37 cellular contexts compared by ENCODE assay signal in genomic region chr1:221944247-221944870, GRCh38.
"Had no signal": no experiment of that assay in that cellular context is flagged by ENCODE, and none has a peak within 500 bp of the region (broad histone marks: within the 10 kb centered on the region; RNA-seq: fewer than 3 reads in every experiment).

No MANE protein-coding gene starts in this region.

- H3K4me3 Mint-ChIP-seq: activated CD4-positive, alpha-beta memory T cell treated with anti-CD3 and anti-CD28 coated beads, Interleukin-2, amount 10 ng/mL, durations not matched to agents 7 days and 5 days; activated CD4-positive, alpha-beta T cell treated with anti-CD3 and anti-CD28 coated beads for 36 hours; activated CD4-positive, alpha-beta T cell treated with anti-CD3 and anti-CD28 coated beads, Interleukin-2, amount 10 ng/mL, durations not matched to agents 7 days and 5 days; activated CD8-positive, alpha-beta memory T cell treated with anti-CD3 and anti-CD28 coated beads, Interleukin-2, amount 10 ng/mL, durations not matched to agents 7 days and 5 days; activated CD8-positive, alpha-beta T cell treated with anti-CD3 and anti-CD28 coated beads, Interleukin-2, amount 10 ng/mL, durations not matched to agents 7 days and 5 days; activated naive CD4-positive, alpha-beta T cell treated with anti-CD3 and anti-CD28 coated beads, Interleukin-2, amount 50 U/mL, for 24 hours; activated naive CD8-positive, alpha-beta T cell; activated naive CD8-positive, alpha-beta T cell treated with anti-CD3 and anti-CD28 coated beads, Interleukin-2, amount 10 ng/mL, durations not matched to agents 7 days and 5 days; activated naive CD8-positive, alpha-beta T cell treated with anti-CD3 and anti-CD28 coated beads, Interleukin-2, amount 50 U/mL, for 24 hours; activated T-cell treated with anti-CD3 and anti-CD28 coated beads, Interleukin-2, amount 50 U/mL, for 24 hours; brain; central memory CD8-positive, alpha-beta T cell; T-helper 1 cell treated with Interleukin-12 subunit alpha and Interleukin-12 subunit beta and Interleukin-4 antibody, amounts not matched to agents 30 μg/mL and 1 μg/mL, for 36 hours; T-helper 2 cell treated with Interferon-gamma antibody and Interleukin-4, amounts not matched to agents 5 μg/mL and 100 μg/mL, for 36 hours; WTC11 had no signal

- H3K36me3 Mint-ChIP-seq: activated naive CD4-positive, alpha-beta T cell treated with anti-CD3 and anti-CD28 coated beads, Interleukin-2, amount 50 U/mL, for 24 hours; brain had no signal

- ATAC-seq: activated CD4-positive, alpha-beta T cell treated with anti-CD3 and anti-CD28 coated beads for 36 hours; activated CD4-positive, CD25-positive, alpha-beta regulatory T cell treated with anti-CD3 and anti-CD28 coated beads, Interleukin-2, amount 50 U/mL, for 24 hours; activated CD8-positive, alpha-beta memory T cell treated with anti-CD3 and anti-CD28 coated beads, Interleukin-2, amount 10 ng/mL, durations not matched to agents 7 days and 5 days; activated CD8-positive, alpha-beta T cell treated with anti-CD3 and anti-CD28 coated beads, Interleukin-2, amount 10 ng/mL, durations not matched to agents 7 days and 5 days; activated naive CD8-positive, alpha-beta T cell treated with anti-CD3 and anti-CD28 coated beads, Interleukin-2, amount 50 U/mL, for 24 hours; WTC11 had no signal

- H3K4me3 ChIP-seq: ascending aorta, cardiac muscle cell had no signal

- H3K4me1 Mint-ChIP-seq: activated CD4-positive, alpha-beta memory T cell treated with anti-CD3 and anti-CD28 coated beads, Interleukin-2, amount 10 ng/mL, durations not matched to agents 7 days and 5 days; activated CD4-positive, alpha-beta T cell treated with anti-CD3 and anti-CD28 coated beads for 36 hours; activated CD4-positive, alpha-beta T cell treated with anti-CD3 and anti-CD28 coated beads, Interleukin-2, amount 10 ng/mL, durations not matched to agents 7 days and 5 days; activated CD8-positive, alpha-beta memory T cell treated with anti-CD3 and anti-CD28 coated beads, Interleukin-2, amount 10 ng/mL, durations not matched to agents 7 days and 5 days; activated naive CD4-positive, alpha-beta T cell treated with anti-CD3 and anti-CD28 coated beads, Interleukin-2, amount 50 U/mL, for 24 hours; activated naive CD8-positive, alpha-beta T cell treated with anti-CD3 and anti-CD28 coated beads, Interleukin-2, amount 10 ng/mL, durations not matched to agents 7 days and 5 days; activated naive CD8-positive, alpha-beta T cell treated with anti-CD3 and anti-CD28 coated beads, Interleukin-2, amount 50 U/mL, for 24 hours; central memory CD8-positive, alpha-beta T cell; WTC11 had no signal

- H3K27me3 Mint-ChIP-seq: activated CD4-positive, alpha-beta T cell treated with anti-CD3 and anti-CD28 coated beads for 36 hours; activated CD4-positive, alpha-beta T cell treated with anti-CD3 and anti-CD28 coated beads, Interleukin-2, amount 10 ng/mL, durations not matched to agents 7 days and 5 days; activated CD8-positive, alpha-beta memory T cell treated with anti-CD3 and anti-CD28 coated beads, Interleukin-2, amount 10 ng/mL, durations not matched to agents 7 days and 5 days; activated naive CD4-positive, alpha-beta T cell treated with anti-CD3 and anti-CD28 coated beads, Interleukin-2, amount 50 U/mL, for 24 hours; activated naive CD8-positive, alpha-beta T cell; activated naive CD8-positive, alpha-beta T cell treated with anti-CD3 and anti-CD28 coated beads, Interleukin-2, amount 10 ng/mL, durations not matched to agents 7 days and 5 days; activated naive CD8-positive, alpha-beta T cell treated with anti-CD3 and anti-CD28 coated beads, Interleukin-2, amount 50 U/mL, for 24 hours; activated T-cell treated with anti-CD3 and anti-CD28 coated beads, Interleukin-2, amount 50 U/mL, for 24 hours; central memory CD8-positive, alpha-beta T cell had no signal

- H3K4me1 ChIP-seq: ascending aorta had no signal

- DNase-seq: activated CD4-positive, alpha-beta memory T cell treated with anti-CD3 and anti-CD28 coated beads, Interleukin-2, amount 10 ng/mL, durations not matched to agents 7 days and 5 days; activated CD4-positive, alpha-beta T cell treated with anti-CD3 and anti-CD28 coated beads for 1 hour; activated CD4-positive, alpha-beta T cell treated with anti-CD3 and anti-CD28 coated beads for 36 hours; activated CD4-positive, alpha-beta T cell treated with anti-CD3 and anti-CD28 coated beads for 48 hours; activated CD4-positive, alpha-beta T cell treated with anti-CD3 and anti-CD28 coated beads, Interleukin-2, amount 10 ng/mL, durations not matched to agents 7 days and 5 days; activated CD4-positive, alpha-beta T cell treated with anti-CD3 and anti-CD28 coated beads, Interleukin-2, amount 50 U/mL, for 48 hours; activated CD4-positive, CD25-positive, alpha-beta regulatory T cell; activated CD8-positive, alpha-beta memory T cell treated with anti-CD3 and anti-CD28 coated beads for 24 hours; activated CD8-positive, alpha-beta memory T cell treated with anti-CD3 and anti-CD28 coated beads, Interleukin-2, amount 10 ng/mL, durations not matched to agents 7 days and 5 days; activated CD8-positive, alpha-beta memory T cell treated with anti-CD3 and anti-CD28 coated beads, Interleukin-2, amount 50 U/mL, for 48 hours; activated CD8-positive, alpha-beta T cell treated with anti-CD3 and anti-CD28 coated beads, Interleukin-2, amount 10 ng/mL, durations not matched to agents 7 days and 5 days; activated effector memory CD4-positive, alpha-beta T cell treated with Interleukin-2 at 50 U/mL for 16 hours; activated gamma-delta T cell; activated naive CD4-positive, alpha-beta T cell treated with Interleukin-2 at 50 U/mL for 16 hours; activated naive CD8-positive, alpha-beta T cell treated with anti-CD3 and anti-CD28 coated beads, Interleukin-2, amount 10 ng/mL, durations not matched to agents 7 days and 5 days; activated naive CD8-positive, alpha-beta T cell treated with anti-CD3 and anti-CD28 coated beads, Interleukin-2, amount 50 U/mL, for 24 hours; activated T-cell treated with anti-CD3 and anti-CD28 coated beads, Interleukin-2, amount 50 U/mL, for 24 hours; activated T-cell treated with anti-CD3 and anti-CD28 coated beads, Interleukin-2, amount 50 U/mL, for 48 hours; amygdala; anterior cingulate cortex; caudate nucleus; cerebellar nuclear complex; T-helper 1 cell; T-helper 2 cell; T-helper 9 cell; WERI-Rb-1 had no signal

- H3K27ac Mint-ChIP-seq: activated CD4-positive, alpha-beta memory T cell treated with anti-CD3 and anti-CD28 coated beads, Interleukin-2, amount 10 ng/mL, durations not matched to agents 7 days and 5 days; activated CD4-positive, alpha-beta T cell treated with anti-CD3 and anti-CD28 coated beads for 36 hours; activated CD4-positive, alpha-beta T cell treated with anti-CD3 and anti-CD28 coated beads, Interleukin-2, amount 10 ng/mL, durations not matched to agents 7 days and 5 days; activated CD8-positive, alpha-beta memory T cell treated with anti-CD3 and anti-CD28 coated beads, Interleukin-2, amount 10 ng/mL, durations not matched to agents 7 days and 5 days; activated CD8-positive, alpha-beta T cell treated with anti-CD3 and anti-CD28 coated beads, Interleukin-2, amount 10 ng/mL, durations not matched to agents 7 days and 5 days; activated naive CD4-positive, alpha-beta T cell treated with anti-CD3 and anti-CD28 coated beads, Interleukin-2, amount 50 U/mL, for 24 hours; activated naive CD8-positive, alpha-beta T cell; activated naive CD8-positive, alpha-beta T cell treated with anti-CD3 and anti-CD28 coated beads, Interleukin-2, amount 10 ng/mL, durations not matched to agents 7 days and 5 days; activated naive CD8-positive, alpha-beta T cell treated with anti-CD3 and anti-CD28 coated beads, Interleukin-2, amount 50 U/mL, for 24 hours; activated T-cell treated with anti-CD3 and anti-CD28 coated beads, Interleukin-2, amount 50 U/mL, for 24 hours; activated T-helper 2 cell treated with anti-CD3 and anti-CD28 coated beads, Interferon-gamma antibody, Interleukin-2, Interleukin-4, amounts not matched to agents 10 μg/mL and 5 μg/mL and 100 μg/mL, durations not matched to agents 14 hours and 24 hours and 36 hours; brain; T-helper 1 cell treated with Interleukin-12 subunit alpha and Interleukin-12 subunit beta and Interleukin-4 antibody, amounts not matched to agents 30 μg/mL and 1 μg/mL, for 36 hours; T-helper 2 cell treated with Interferon-gamma antibody and Interleukin-4, amounts not matched to agents 5 μg/mL and 100 μg/mL, for 36 hours; WTC11 had no signal

- H3K27ac ChIP-seq: ascending aorta, cardiac muscle cell, WERI-Rb-1 had no signal

- H3K36me3 ChIP-seq: ascending aorta, cardiac muscle cell, WERI-Rb-1 had no signal

- H3K27me3 ChIP-seq: ascending aorta, cardiac muscle cell had no signal
